In the genomic region with DNA sequence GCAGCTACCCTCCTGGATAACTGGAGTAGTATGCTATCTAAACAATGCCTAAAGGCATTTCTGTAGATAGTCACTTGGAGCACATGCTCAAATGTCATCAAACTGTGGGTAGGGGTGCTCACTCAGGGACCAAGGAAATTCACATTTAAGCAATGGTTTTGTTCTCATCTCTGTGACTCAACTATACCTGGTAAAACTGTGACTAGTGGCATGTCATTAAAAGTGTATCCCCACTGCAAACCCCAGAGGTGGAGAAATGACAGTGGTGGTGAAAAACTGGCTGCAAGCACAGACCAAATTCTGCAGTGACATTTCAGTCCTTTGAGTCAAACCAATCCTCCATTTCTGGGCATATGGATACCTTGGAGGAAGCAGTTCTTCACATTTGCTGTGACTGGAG, we compare ENCODE assay signal across 20 cellular contexts.
DNase-seq lines count a peak whose midpoint lies in the region; ATAC-seq lines count a peak whose summit lies in the region.
"Had no signal": no experiment of that assay in that cellular context is flagged by ENCODE, and none has a peak within 500 bp of the region (broad histone marks: within the 10 kb centered on the region; RNA-seq: fewer than 3 reads in every experiment).

No MANE protein-coding gene starts in this region.

- peak; percentile 95 for ATAC-seq in activated CD4-positive, alpha-beta T cell treated with anti-CD3 and anti-CD28 coated beads for 36 hours
- ATAC-seq in stimulated activated effector memory CD8-positive, alpha-beta T cell treated with anti-CD3 and anti-CD28 coated beads, Interleukin-12 subunit alpha, Interleukin-12 subunit beta, amount 100 ng/mL, for 72 hours: peak; percentile 96

- peak; percentile 57 for DNase-seq in activated CD4-positive, alpha-beta T cell treated with anti-CD3 and anti-CD28 coated beads for 36 hours
- DNase-seq in activated CD4-positive, alpha-beta T cell treated with anti-CD3 and anti-CD28 coated beads for 4 hours: no peak
- DNase-seq in activated T-cell treated with anti-CD3 and anti-CD28 coated beads, Interleukin-2, amount 50 U/mL, for 48 hours: peak; percentile 30 to 38
- no peak for DNase-seq in activated T-cell treated with anti-CD3 and anti-CD28 coated beads for 4 hours
- peak; percentile 21 for DNase-seq in T-helper 2 cell treated with Interferon-gamma antibody and Interleukin-4, amounts not matched to agents 5 μg/mL and 100 μg/mL, for 36 hours (ENCODE audit: low spot score)
- DNase-seq in stimulated activated effector memory CD8-positive, alpha-beta T cell treated with anti-CD3 and anti-CD28 coated beads, Interleukin-12 subunit alpha, Interleukin-12 subunit beta, amount 100 ng/mL, for 72 hours (ENCODE audit: low spot score in 2 of 2): peak in 1 of 2 donors; percentile 61
- DNase-seq in germinal center (ENCODE audit: low spot score): no peak
- DNase-seq: 8988T, ACHN, Calu3, DMS79 treated with DMSO at 0.1 percent for 48 hours, GF-D8, HCEC 1CT, IMR-90, KG1, MM.1S, NCI-H2029, NCI-H446, NCI-H524 treated with DMSO at 0.1 percent for 48 hours, NCI-H774 had no signal

- intact Hi-C loops in activated CD4-positive, alpha-beta T cell treated with anti-CD3 and anti-CD28 coated beads for 36 hours (cut with DNase I, micrococcal nuclease): loop anchor here in 1 of 2 experiments (1.0 kb wide), 1 partner anchor 24 kb away; no protein-coding TSS in a partner anchor

- no peak overlapping the region for H3K4me3 Mint-ChIP-seq in activated CD4-positive, alpha-beta T cell treated with anti-CD3 and anti-CD28 coated beads for 36 hours
- no peak overlapping the region for H3K4me3 Mint-ChIP-seq in T-helper 2 cell treated with Interferon-gamma antibody and Interleukin-4, amounts not matched to agents 5 μg/mL and 100 μg/mL, for 36 hours
- no peak overlapping the region for H3K4me3 Mint-ChIP-seq in stimulated activated effector memory CD8-positive, alpha-beta T cell treated with anti-CD3 and anti-CD28 coated beads, Interleukin-12 subunit alpha, Interleukin-12 subunit beta, amount 100 ng/mL, for 72 hours

- H3K9me3 Mint-ChIP-seq in activated CD4-positive, alpha-beta T cell treated with anti-CD3 and anti-CD28 coated beads for 36 hours (ENCODE audit: low read depth): peaks cover 18% of the 10 kb centered on the region
- peaks cover 18% of the 10 kb centered on the region for H3K9me3 Mint-ChIP-seq in T-helper 2 cell treated with Interferon-gamma antibody and Interleukin-4, amounts not matched to agents 5 μg/mL and 100 μg/mL, for 36 hours
- peaks cover 12% of the 10 kb centered on the region for H3K9me3 Mint-ChIP-seq in stimulated activated effector memory CD8-positive, alpha-beta T cell treated with anti-CD3 and anti-CD28 coated beads, Interleukin-12 subunit alpha, Interleukin-12 subunit beta, amount 100 ng/mL, for 72 hours

- peaks cover 10% of the 10 kb centered on the region for H3K4me1 Mint-ChIP-seq in activated CD4-positive, alpha-beta T cell treated with anti-CD3 and anti-CD28 coated beads for 36 hours
- H3K4me1 Mint-ChIP-seq in T-helper 2 cell treated with Interferon-gamma antibody and Interleukin-4, amounts not matched to agents 5 μg/mL and 100 μg/mL, for 36 hours (ENCODE audit: low read depth): peaks cover 4% of the 10 kb centered on the region
- H3K4me1 Mint-ChIP-seq in stimulated activated effector memory CD8-positive, alpha-beta T cell treated with anti-CD3 and anti-CD28 coated beads, Interleukin-12 subunit alpha, Interleukin-12 subunit beta, amount 100 ng/mL, for 72 hours: peaks cover 10% of the 10 kb centered on the region

- H3K27ac Mint-ChIP-seq in activated CD4-positive, alpha-beta T cell treated with anti-CD3 and anti-CD28 coated beads for 36 hours: no peak overlapping the region
- no peak overlapping the region for H3K27ac Mint-ChIP-seq in T-helper 2 cell treated with Interferon-gamma antibody and Interleukin-4, amounts not matched to agents 5 μg/mL and 100 μg/mL, for 36 hours
- peak overlapping the region; percentile 78 for H3K27ac Mint-ChIP-seq in stimulated activated effector memory CD8-positive, alpha-beta T cell treated with anti-CD3 and anti-CD28 coated beads, Interleukin-12 subunit alpha, Interleukin-12 subunit beta, amount 100 ng/mL, for 72 hours

- CTCF ChIA-PET in activated CD4-positive, alpha-beta T cell treated with anti-CD3 and anti-CD28 coated beads for 36 hours (lab: Charles Lee): interaction anchor here (0.8 to 1.7 kb wide), 6 partner anchors 8 to 63 kb away, joined by 3 to 6 read pairs (median 3); no protein-coding TSS in a partner anchor

- H3K36me3 Mint-ChIP-seq in activated CD4-positive, alpha-beta T cell treated with anti-CD3 and anti-CD28 coated beads for 36 hours (ENCODE audit: low read depth): peaks cover 20% of the 10 kb centered on the region
- H3K36me3 Mint-ChIP-seq in T-helper 2 cell treated with Interferon-gamma antibody and Interleukin-4, amounts not matched to agents 5 μg/mL and 100 μg/mL, for 36 hours (ENCODE audit: low read depth): peaks cover 11% of the 10 kb centered on the region
- H3K36me3 Mint-ChIP-seq in stimulated activated effector memory CD8-positive, alpha-beta T cell treated with anti-CD3 and anti-CD28 coated beads, Interleukin-12 subunit alpha, Interleukin-12 subunit beta, amount 100 ng/mL, for 72 hours: no peaks in the 10 kb centered on the region

- POLR2A ChIA-PET in activated CD4-positive, alpha-beta T cell treated with anti-CD3 and anti-CD28 coated beads for 36 hours (lab: Charles Lee): no interaction called here

- H3K27me3 Mint-ChIP-seq in activated CD4-positive, alpha-beta T cell treated with anti-CD3 and anti-CD28 coated beads for 36 hours: no peaks in the 10 kb centered on the region
- H3K27me3 Mint-ChIP-seq in T-helper 2 cell treated with Interferon-gamma antibody and Interleukin-4, amounts not matched to agents 5 μg/mL and 100 μg/mL, for 36 hours (ENCODE audit: low read depth): no peaks in the 10 kb centered on the region

Comparison
In these comparisons a context has a peak if more than half of its experiments do, and no peak if none do; other contexts are left out.
1. DNase-seq: peak in activated CD4-positive, alpha-beta T cell treated with anti-CD3 and anti-CD28 coated beads for 36 hours (single experiment), activated T-cell treated with anti-CD3 and anti-CD28 coated beads, Interleukin-2, amount 50 U/mL, for 48 hours (2 of 2) and T-helper 2 cell treated with Interferon-gamma antibody and Interleukin-4, amounts not matched to agents 5 μg/mL and 100 μg/mL, for 36 hours (single experiment); none in activated CD4-positive, alpha-beta T cell treated with anti-CD3 and anti-CD28 coated beads for 4 hours (0 of 2), activated T-cell treated with anti-CD3 and anti-CD28 coated beads for 4 hours (single experiment) and germinal center (single experiment).